8 cellular contexts compared by ENCODE assay signal in the genomic region with DNA sequence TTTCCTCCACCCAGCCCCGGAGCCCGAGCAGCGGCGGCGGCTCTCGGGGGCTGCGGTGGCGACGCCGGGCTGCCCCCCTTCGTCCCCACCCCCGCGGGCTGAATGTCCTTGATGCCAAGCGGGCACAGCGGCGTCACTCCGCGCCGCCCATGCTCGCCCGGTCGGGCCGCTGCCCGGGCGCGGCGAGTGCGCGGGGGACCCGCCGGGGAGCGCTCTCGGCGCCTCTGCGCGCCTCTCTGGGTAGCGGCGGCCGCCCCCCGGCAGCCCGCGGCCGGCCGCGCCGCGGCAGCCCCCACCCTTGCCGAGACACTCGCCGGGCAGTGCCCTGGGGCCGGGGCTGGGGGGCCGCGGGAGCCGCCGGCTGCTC. TPM values are rescaled to one million over a fixed set of nuclear protein-coding genes. Genes with fewer than 3 reads are reported as not detected.
DNase-seq lines count a peak whose midpoint lies in the region; ATAC-seq and TF ChIP-seq lines count a peak whose summit lies in the region.
"Had no signal": no experiment of that assay in that cellular context is flagged by ENCODE, and none has a peak within 500 bp of the region (broad histone marks: within the 10 kb centered on the region; RNA-seq: fewer than 3 reads in every experiment).

No MANE protein-coding gene starts in this region.

- WGBS in mammary epithelial cell (ENCODE audit: low coverage, missing lambda C conversion rate) = no CpG with 5 or more reads among the region's 55 CpGs
- 0 to 2% (median 2%) methylated on average over 4 to 54 of the region's 55 CpGs for WGBS in stomach, 5 donors

- intact Hi-C loops in mammary epithelial cell (cut with micrococcal nuclease) = no loop called here
- intact Hi-C loops in stomach (cut with DNase I; ENCODE audit: low total_unique reads) = no loop called here

- ATAC-seq in stimulated activated memory B cell treated with anti-CD40 and anti-IgM and Interleukin-4, amounts not matched to agents 10 μg/mL and 1 μg/mL and 100 μg/mL, for 72 hours = no peak

- no peak for TF ChIP-seq EP300 in stomach (IDR thresholded peaks at IDR 0.05)

- H3K9me3 Mint-ChIP-seq in stimulated activated memory B cell treated with anti-CD40 and anti-IgM and Interleukin-4, amounts not matched to agents 10 μg/mL and 1 μg/mL and 100 μg/mL, for 72 hours = no peaks in the 10 kb centered on the region
- H3K9me3 Mint-ChIP-seq: dendritic cell treated with granulocyte-macrophage colony-stimulating factor and Interleukin-4, amounts not matched to agents 40 ng/mL and 50 ng/mL, for 4 days had no signal

- H3K27ac ChIP-seq in HUES6 (ENCODE audit: low read depth, low read length) = no peak overlapping the region
- no peak overlapping the region for H3K27ac ChIP-seq in mammary epithelial cell (ENCODE audit: insufficient read depth, low read depth, low read length)
- peak overlapping the region in 3 of 5 donors; percentile 36 to 68 (median 49) for H3K27ac ChIP-seq in stomach

- no peaks in the 10 kb centered on the region for H4K20me1 ChIP-seq in mammary epithelial cell (ENCODE audit: insufficient read depth, low read length)

- TF ChIP-seq CTCF in mammary epithelial cell (conservative IDR thresholded peaks at IDR 0.05 in 1 of 2, IDR thresholded peaks at IDR 0.05 in 1 of 2; ENCODE audit: extremely low read depth in 1 of 2, insufficient read depth in 1 of 2, low read depth in 1 of 2, low read length in 2 of 2) (no peak), stomach (IDR thresholded peaks at IDR 0.05) (no peak)

- no peaks in the 10 kb centered on the region for H3K36me3 Mint-ChIP-seq in stimulated activated memory B cell treated with anti-CD40 and anti-IgM and Interleukin-4, amounts not matched to agents 10 μg/mL and 1 μg/mL and 100 μg/mL, for 72 hours

- H3K4me1 ChIP-seq in HUES6 (ENCODE audit: control insufficient read depth, insufficient read depth, low read length) = peaks cover 28% of the 10 kb centered on the region
- peaks cover 6% of the 10 kb centered on the region for H3K4me1 ChIP-seq in mammary epithelial cell (ENCODE audit: insufficient read depth, low read length)
- peaks cover 15 to 36% (median 26%) of the 10 kb centered on the region in 4 donors for H3K4me1 ChIP-seq in stomach

- no peak for TF ChIP-seq POLR2A in stomach (IDR thresholded peaks at IDR 0.05)

- no TSS peak for BruUV-seq in mammary epithelial cell (replicated peaks; lab: Mats Ljungman, UMichigan)

- no peak overlapping the region for H2AFZ ChIP-seq in mammary epithelial cell (ENCODE audit: low read depth, low read length)

- CTCF ChIA-PET in mammary epithelial cell (lab: Charles Lee; ENCODE audit: low non-redundant PET) = no interaction called here

- H3K4me3 ChIP-seq in HUES6 (ENCODE audit: low read depth, low read length) = peak overlapping the region; percentile 59
- no peak overlapping the region for H3K4me3 ChIP-seq in mammary epithelial cell (replicated peaks in 1 of 3; ENCODE audit: insufficient read depth in 1 of 3, low read depth in 2 of 3, low read length in 3 of 3)
- H3K4me3 ChIP-seq in stomach = peak overlapping the region; percentile 48 to 64 (median 54)

- peaks cover 7% of the 10 kb centered on the region for H3K4me1 Mint-ChIP-seq in stimulated activated memory B cell treated with anti-CD40 and anti-IgM and Interleukin-4, amounts not matched to agents 10 μg/mL and 1 μg/mL and 100 μg/mL, for 72 hours

- H3K9me3 ChIP-seq in HUES6 (ENCODE audit: control insufficient read depth, insufficient read depth, low read depth, low read length) = no peaks in the 10 kb centered on the region
- no peaks in the 10 kb centered on the region for H3K9me3 ChIP-seq in mammary epithelial cell (replicated peaks; ENCODE audit: insufficient read depth, low read length)
- H3K9me3 ChIP-seq in stomach = no peaks in the 10 kb centered on the region

- no peak overlapping the region for H3K27ac Mint-ChIP-seq in stimulated activated memory B cell treated with anti-CD40 and anti-IgM and Interleukin-4, amounts not matched to agents 10 μg/mL and 1 μg/mL and 100 μg/mL, for 72 hours
- H3K27ac Mint-ChIP-seq: dendritic cell treated with granulocyte-macrophage colony-stimulating factor and Interleukin-4, amounts not matched to agents 40 ng/mL and 50 ng/mL, for 4 days had no signal

- H3K36me3 ChIP-seq in HUES6 (ENCODE audit: control insufficient read depth, insufficient read depth, low read length) (no peaks in the 10 kb centered on the region), mammary epithelial cell (ENCODE audit: insufficient read depth, low read length) (no peaks in the 10 kb centered on the region), stomach (no peaks in the 10 kb centered on the region)

- in situ Hi-C loops in mammary epithelial cell (cut with MboI; ENCODE audit: low sequenced_read_pairs in 2 of 2) = loop anchor here (10.0 to 25.0 kb wide), 4 partner anchors 252 to 889 kb away; no protein-coding TSS in a partner anchor

- H3K4me3 Mint-ChIP-seq in stimulated activated memory B cell treated with anti-CD40 and anti-IgM and Interleukin-4, amounts not matched to agents 10 μg/mL and 1 μg/mL and 100 μg/mL, for 72 hours = no peak overlapping the region
- H3K4me3 Mint-ChIP-seq: dendritic cell treated with granulocyte-macrophage colony-stimulating factor and Interleukin-4, amounts not matched to agents 40 ng/mL and 50 ng/mL, for 4 days had no signal

- no peak overlapping the region for H3K9ac ChIP-seq in HUES6 (ENCODE audit: low read length)
- no peak overlapping the region for H3K9ac ChIP-seq in mammary epithelial cell (ENCODE audit: insufficient read depth, low read length)

- peaks cover 80% of the 10 kb centered on the region for H3K27me3 ChIP-seq in HUES6 (ENCODE audit: control insufficient read depth, insufficient read depth, low read length)
- H3K27me3 ChIP-seq in mammary epithelial cell (ENCODE audit: insufficient read depth, low read length) = peaks cover 45% of the 10 kb centered on the region
- peaks cover 11 to 84% (median 62%) of the 10 kb centered on the region in 3 donors for H3K27me3 ChIP-seq in stomach

- H3K79me2 ChIP-seq in mammary epithelial cell (ENCODE audit: insufficient read depth, low read length) = no peaks in the 10 kb centered on the region

- peak overlapping the region; percentile 61 for H3K4me2 ChIP-seq in mammary epithelial cell (ENCODE audit: insufficient read depth, low read depth, low read length)

- DNase-seq in mammary epithelial cell (no peak), left kidney (ENCODE audit: low read depth, low spot score) (peak; percentile 46), stomach (no peak), HK-2 (ENCODE audit: unreplicated experiment) (no peak), islet precursor cell (no peak)

- dilution Hi-C loops in mammary epithelial cell (cut with HindIII; ENCODE audit: low sequenced_read_pairs) = loop anchor here (25.0 kb wide), 1 partner anchor 264 kb away; no protein-coding TSS in a partner anchor

- peaks cover 78% of the 10 kb centered on the region for H3K27me3 Mint-ChIP-seq in stimulated activated memory B cell treated with anti-CD40 and anti-IgM and Interleukin-4, amounts not matched to agents 10 μg/mL and 1 μg/mL and 100 μg/mL, for 72 hours

RNA-seq across cellular contexts. Expression of a gene that starts 0.4 kb away (rescaled TPM):
- total RNA-seq in mammary epithelial cell (under 1 TPM in 1 of 2 donors, not detected in 1; under 0.01 TPM), stomach (10 to 100 TPM in 2 of 5 donors, 1 to 10 TPM in 3; 1.2 to 12.8 (median 5.4) TPM)
- polyA plus RNA-seq in mammary epithelial cell (0.14 TPM), stomach (under 1 TPM; 0.15 to 0.98 (median 0.19) TPM)
- not detected for polyA minus RNA-seq in mammary epithelial cell

Comparison
In these comparisons a context has a peak if more than half of its experiments do, and no peak if none do; other contexts are left out.
1. H3K27ac ChIP-seq: peak in stomach (3 of 5); none in HUES6 (single experiment) and mammary epithelial cell (single experiment).
2. H3K4me3 ChIP-seq: peak in HUES6 (single experiment) and stomach (4 of 4); none in mammary epithelial cell (0 of 3).